ENCODE assay signal across 1 cellular context in the genomic region with DNA sequence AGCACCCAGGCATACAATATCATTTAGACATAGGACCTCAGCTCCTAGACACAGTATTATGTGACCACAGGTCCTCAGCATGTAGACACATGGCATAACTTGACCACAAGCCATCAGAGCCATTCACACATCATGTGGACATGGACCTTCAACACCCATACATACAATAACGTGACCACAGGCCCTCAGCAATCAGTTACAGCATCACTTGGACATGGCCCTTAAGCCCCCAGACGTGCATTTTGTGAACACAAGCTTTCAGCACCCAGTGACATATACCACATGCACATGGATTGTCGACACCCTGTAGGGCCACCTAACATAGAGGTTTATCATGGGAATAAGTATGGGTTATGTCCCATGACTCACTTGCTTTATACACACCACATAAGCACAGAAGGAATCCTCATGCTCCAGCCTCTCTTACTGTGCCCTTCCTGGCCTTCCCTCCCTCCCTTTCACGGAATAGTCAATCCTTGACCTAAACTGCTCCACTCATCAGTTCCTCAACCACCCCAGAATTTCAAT.
TF ChIP-seq lines count a peak whose summit lies in the region.

No MANE protein-coding gene starts in this region.

TF ChIP-seq in endothelial cell of umbilical vein, 7 proteins besides CTCF, POLR2A, EP300 and RAD21:
- no peak for TF ChIP-seq GATA2 (IDR thresholded peaks at IDR 0.05; ENCODE audit: insufficient read depth, insufficient read length, low read depth, low read length)
- TF ChIP-seq POLR2AphosphoS5 (IDR thresholded peaks at IDR 0.05; ENCODE audit: insufficient read depth, low read depth, low read length), result no peak
- TF ChIP-seq MYC (IDR thresholded peaks at IDR 0.05; ENCODE audit: low read depth, low read length), result no peak
- TF ChIP-seq, protein P1, sequence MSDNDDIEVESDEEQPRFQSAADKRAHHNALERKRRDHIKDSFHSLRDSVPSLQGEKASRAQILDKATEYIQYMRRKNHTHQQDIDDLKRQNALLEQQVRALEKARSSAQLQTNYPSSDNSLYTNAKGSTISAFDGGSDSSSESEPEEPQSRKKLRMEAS (IDR thresholded peaks at IDR 0.05; ENCODE audit: insufficient read depth, insufficient read length), result no peak
- TF ChIP-seq JUN (IDR thresholded peaks at IDR 0.05; ENCODE audit: borderline replicate concordance, insufficient read depth, insufficient read length, low read depth), result no peak
- no peak for TF ChIP-seq EZH2 (IDR thresholded peaks at IDR 0.05; ENCODE audit: borderline replicate concordance, low read depth, low read length, severe bottlenecking)
- no peak for TF ChIP-seq FOS (IDR thresholded peaks at IDR 0.05; ENCODE audit: borderline replicate concordance, insufficient read depth, low read length)
